In genomic region chr1:84077476-84078107, GRCh38 we compare ENCODE assay signal across 8 cellular contexts.
DNase-seq lines count a peak whose midpoint lies in the region; ATAC-seq and TF ChIP-seq lines count a peak whose summit lies in the region.

No MANE protein-coding gene starts in this region.

- H3K4me3 ChIP-seq in DND-41 (ENCODE audit: low read depth in 1 of 2, low read length in 2 of 2) (peak overlapping the region; percentile 68 to 85), RWPE2 (ENCODE audit: severe bottlenecking) (peak overlapping the region; percentile 91), foreskin fibroblast (ENCODE audit: low read depth in 1 of 2, low read length in 2 of 2) (peak overlapping the region; percentile 58 to 76), neuron (ENCODE audit: low read length) (peak overlapping the region; percentile 80), subcutaneous abdominal adipose tissue (ENCODE audit: low read depth in 1 of 5, low read length in 5 of 5) (peak overlapping the region; percentile 85 to 99 (median 90))

- H3K79me2 ChIP-seq in DND-41 (ENCODE audit: insufficient read depth, low read length) = peaks cover 35% of the 10 kb centered on the region

- no peaks in the 10 kb centered on the region for H4K20me1 ChIP-seq in DND-41 (ENCODE audit: insufficient read depth, low read length)

- peak overlapping the region; percentile 85 for H3K4me2 ChIP-seq in DND-41 (ENCODE audit: insufficient read depth, low read length)

- in situ Hi-C loops in KBM-7 (cut with MboI; ENCODE audit: low pct_unique_long_range_greater_than_20kb, low sequenced_read_pairs) = no loop called here

- H3K27ac ChIP-seq in DND-41 (ENCODE audit: low read length) (peak overlapping the region; percentile 87), RWPE2 (ENCODE audit: poor library complexity, severe bottlenecking) (peak overlapping the region; percentile 53), subcutaneous abdominal adipose tissue (ENCODE audit: low read depth, low read length) (peak overlapping the region; percentile 86)

- DNase-seq in DND-41 (peak; percentile 89), KBM-7 (peak; percentile 86), RWPE2 (ENCODE audit: low spot score) (peak; percentile 64), activated gamma-delta T cell (lab: John Stamatoyannopoulos, UW) (peak; percentile 73), foreskin fibroblast (peak; percentile 72 to 90)

- no peaks in the 10 kb centered on the region for H3K27me3 ChIP-seq in DND-41 (ENCODE audit: insufficient read depth, low read length, poor library complexity)
- no peaks in the 10 kb centered on the region for H3K27me3 ChIP-seq in RWPE2 (ENCODE audit: insufficient read depth, poor library complexity, severe bottlenecking)
- H3K27me3 ChIP-seq in neuron (ENCODE audit: insufficient read depth, low read length) = no peaks in the 10 kb centered on the region
- no peaks in the 10 kb centered on the region for H3K27me3 ChIP-seq in subcutaneous abdominal adipose tissue (ENCODE audit: control insufficient read depth in 5 of 5, insufficient read depth in 4 of 5, low read length in 5 of 5)

- H2AFZ ChIP-seq in DND-41 (ENCODE audit: low read depth, low read length) (peak overlapping the region; percentile 97), neuron (ENCODE audit: low read depth, low read length) (peak overlapping the region; percentile 96)

- H3K4me1 ChIP-seq in DND-41 (ENCODE audit: insufficient read depth, low read length) (peaks cover 41% of the 10 kb centered on the region), RWPE2 (ENCODE audit: insufficient read depth, poor library complexity, severe bottlenecking) (no peaks in the 10 kb centered on the region), neuron (ENCODE audit: insufficient read depth, low read length) (peaks cover 12% of the 10 kb centered on the region), subcutaneous abdominal adipose tissue (ENCODE audit: control insufficient read depth in 5 of 5, insufficient read depth in 5 of 5, low read length in 5 of 5) (peaks cover 2 to 19% (median 17%) of the 10 kb centered on the region in 5 donors)

- no peak for TF ChIP-seq CTCF in DND-41 (IDR thresholded peaks at IDR 0.05; ENCODE audit: borderline replicate concordance, extremely low read depth, low read length, poor library complexity, severe bottlenecking)
- TF ChIP-seq CTCF in RWPE2 (IDR thresholded peaks at IDR 0.05; ENCODE audit: poor library complexity, severe bottlenecking) = no peak
- TF ChIP-seq CTCF in foreskin fibroblast (IDR thresholded peaks at IDR 0.05; ENCODE audit: low read depth, low read length) = no peak

- peak; percentile 87 for ATAC-seq in DND-41 (ENCODE audit: insufficient read depth, low read depth)
- ATAC-seq in GM21717 (IDR thresholded peaks at IDR 0.05; ENCODE audit: unreplicated experiment) = peak; percentile 94
- peak; percentile 79 for ATAC-seq in RWPE2 (ENCODE audit: low read depth)

- H3K9ac ChIP-seq in DND-41 (ENCODE audit: low read depth, low read length) = peak overlapping the region; percentile 97
- peak overlapping the region; percentile 59 to 89 (median 84) for H3K9ac ChIP-seq in subcutaneous abdominal adipose tissue (ENCODE audit: low read length in 5 of 5)

- H3K9me3 ChIP-seq in DND-41 (ENCODE audit: insufficient read depth, low read length, severe bottlenecking) (no peaks in the 10 kb centered on the region), RWPE2 (ENCODE audit: severe bottlenecking) (no peaks in the 10 kb centered on the region), neuron (ENCODE audit: low read length) (no peaks in the 10 kb centered on the region), subcutaneous abdominal adipose tissue (ENCODE audit: control insufficient read depth in 5 of 5, low read length in 5 of 5) (no peaks in the 10 kb centered on the region)

- peaks cover 2% of the 10 kb centered on the region; the same call in 1 of the 2 replicates for H3K36me3 ChIP-seq in DND-41 (ENCODE audit: insufficient read depth, low read length)
- H3K36me3 ChIP-seq in RWPE2 (ENCODE audit: low read depth) = no peaks in the 10 kb centered on the region
- no peaks in the 10 kb centered on the region for H3K36me3 ChIP-seq in neuron (ENCODE audit: insufficient read depth, low read length)
- no peaks in the 10 kb centered on the region for H3K36me3 ChIP-seq in subcutaneous abdominal adipose tissue (ENCODE audit: control insufficient read depth in 5 of 5, insufficient read depth in 5 of 5, low read length in 5 of 5)

Comparison
In these comparisons a context has a peak if more than half of its experiments do, and no peak if none do; other contexts are left out.
1. Peak in every context shown above with its lines: DNase-seq, ATAC-seq, H3K4me3 ChIP-seq and H3K27ac ChIP-seq.